In genomic region chr6:73523434-73524123, GRCh38 we compare ENCODE assay signal across 1 cellular context.
TF ChIP-seq lines count a peak whose summit lies in the region.

No MANE protein-coding gene starts in this region.

TF ChIP-seq in K562, 482 proteins besides CTCF, POLR2A, EP300 and RAD21 (continued from another document and continues in another):
- TF ChIP-seq SNIP1 (IDR thresholded peaks at IDR 0.05; ENCODE audit: low read depth) (peak; percentile 73; the same call in 1 of the 2 replicates), ZNF717 (CRISPR knock-in tag; IDR thresholded peaks at IDR 0.05) (no peak), ZBTB26 (CRISPR knock-in tag; IDR thresholded peaks at IDR 0.05) (no peak), ZNF57 (CRISPR knock-in tag; IDR thresholded peaks at IDR 0.05) (no peak), ZBTB7A (IDR thresholded peaks at IDR 0.05; ENCODE audit: borderline replicate concordance, control insufficient read depth, low read depth, low read length) (peak; percentile 84; the same call in 1 of the 2 replicates), ZNF263 (CRISPR knock-in tag; IDR thresholded peaks at IDR 0.05; ENCODE audit: borderline replicate concordance) (peak; percentile 53; the same call in 1 of the 2 replicates), ZNF224 (CRISPR knock-in tag; IDR thresholded peaks at IDR 0.05) (no peak), POU5F1 (IDR thresholded peaks at IDR 0.05; ENCODE audit: borderline replicate concordance, low read depth, low read length, partially characterized antibody) (no peak), ZNF165 (CRISPR knock-in tag; IDR thresholded peaks at IDR 0.05; ENCODE audit: borderline replicate concordance) (no peak), ZBTB11 (CRISPR knock-in tag; IDR thresholded peaks at IDR 0.05) (peak in 2 of 3 experiments; percentile 34 to 73; a peak in 3 of 6 replicates), ZNF778 (CRISPR knock-in tag; IDR thresholded peaks at IDR 0.05) (no peak), SREBF2 (CRISPR knock-in tag; IDR thresholded peaks at IDR 0.05) (no peak), CBFA2T2 (conservative IDR thresholded peaks at IDR 0.05) (peak; percentile 26), TRIM24 (IDR thresholded peaks at IDR 0.05) (peak in 1 of 2 experiments; percentile 43; a peak in 1 of 4 replicates), KDM5B (IDR thresholded peaks at IDR 0.05; ENCODE audit: insufficient replicate concordance, low read depth, low read length) (peak; percentile 85), BCL6 (CRISPR knock-in tag; IDR thresholded peaks at IDR 0.05) (no peak), CEBPG (CRISPR knock-in tag; IDR thresholded peaks at IDR 0.05) (0 out of 2 replicates have a peak, but pooled peaks have one; percentile 5), CEBPG (tag; conservative IDR thresholded peaks at IDR 0.05 in 1 of 2, IDR thresholded peaks at IDR 0.05 in 1 of 2) (no peak), FOXJ2 (tag; IDR thresholded peaks at IDR 0.05) (no peak), ZZZ3 (IDR thresholded peaks at IDR 0.05) (no peak), NFXL1 (CRISPR knock-in tag; IDR thresholded peaks at IDR 0.05) (no peak), SIRT6 (IDR thresholded peaks at IDR 0.05; ENCODE audit: low read depth, low read length) (no peak), MTA2 (IDR thresholded peaks at IDR 0.05; ENCODE audit: low read depth) (no peak), L3MBTL2 (IDR thresholded peaks at IDR 0.05) (peak; percentile 88), KHSRP (IDR thresholded peaks at IDR 0.05) (no peak), TEAD1 (CRISPR knock-in tag; IDR thresholded peaks at IDR 0.05) (peak in 1 of 2 experiments; percentile 84; a peak in 1 of 4 replicates), CREM (IDR thresholded peaks at IDR 0.05; ENCODE audit: low read depth) (peak; percentile 66), MXD1 (CRISPR knock-in tag; IDR thresholded peaks at IDR 0.05; ENCODE audit: borderline replicate concordance, poor library complexity, severe bottlenecking) (no peak), XRCC3 (IDR thresholded peaks at IDR 0.05) (no peak), NRF1 (conservative IDR thresholded peaks at IDR 0.05 in 1 of 2, IDR thresholded peaks at IDR 0.05 in 1 of 2) (peak; percentile 56 to 64; a peak in 3 of 4 replicates), ATF2 (CRISPR knock-in tag; IDR thresholded peaks at IDR 0.05) (no peak), AFF4 (CRISPR knock-in tag; IDR thresholded peaks at IDR 0.05) (0 out of 2 replicates have a peak, but pooled peaks have one; percentile 50), SAFB (IDR thresholded peaks at IDR 0.05; ENCODE audit: borderline replicate concordance, low read depth, low read length) (no peak), MAZ (CRISPR knock-in tag; conservative IDR thresholded peaks at IDR 0.05 in 1 of 2, IDR thresholded peaks at IDR 0.05 in 1 of 2) (peak in 1 of 2 experiments; percentile 86), ZBTB1 (CRISPR knock-in tag; IDR thresholded peaks at IDR 0.05; ENCODE audit: borderline replicate concordance, low read depth) (no peak), MEIS2 (IDR thresholded peaks at IDR 0.05; ENCODE audit: partially characterized antibody) (no peak), HNRNPL (IDR thresholded peaks at IDR 0.05; ENCODE audit: low read depth, low read length) (peak; percentile 82), U2AF2 (optimal IDR thresholded peaks at IDR 0.05; ENCODE audit: low read depth, low read length) (no peak), KDM2B (CRISPR knock-in tag; IDR thresholded peaks at IDR 0.05) (no peak), ZNF23 (CRISPR knock-in tag; IDR thresholded peaks at IDR 0.05) (no peak), RUNX1 (IDR thresholded peaks at IDR 0.05; ENCODE audit: low read depth) (0 out of 2 replicates have a peak, but pooled peaks have one; percentile 58), THRB (CRISPR knock-in tag; conservative IDR thresholded peaks at IDR 0.05) (no peak), GTF3C2 (IDR thresholded peaks at IDR 0.05; ENCODE audit: borderline replicate concordance, extremely low read depth, insufficient read length) (no peak), TAF9B (IDR thresholded peaks at IDR 0.05; ENCODE audit: partially characterized antibody) (peak; percentile 62), PATZ1 (CRISPR knock-in tag; IDR thresholded peaks at IDR 0.05; ENCODE audit: borderline replicate concordance) (no peak), CHAMP1 (IDR thresholded peaks at IDR 0.05) (0 out of 2 replicates have a peak, but pooled peaks have one; percentile 15), ZSCAN29 (IDR thresholded peaks at IDR 0.05) (0 out of 2 replicates have a peak, but pooled peaks have one; percentile 28)
